In genomic region chr5:127568166-127568565, GRCh38 we compare ENCODE assay signal across 26 cellular contexts. TPM values are rescaled to one million over a fixed set of nuclear protein-coding genes. Genes with fewer than 3 reads are reported as not detected.
DNase-seq lines count a peak whose midpoint lies in the region; ATAC-seq and TF ChIP-seq lines count a peak whose summit lies in the region.
"Had no signal": no experiment of that assay in that cellular context is flagged by ENCODE, and none has a peak within 500 bp of the region (broad histone marks: within the 10 kb centered on the region; RNA-seq: fewer than 3 reads in every experiment).

No MANE protein-coding gene starts in this region.

- TF ChIP-seq CTCF in OCI-LY7 (conservative IDR thresholded peaks at IDR 0.05; ENCODE audit: low read length) (no peak), Peyer's patch (IDR thresholded peaks at IDR 0.05) (no peak)

- peak overlapping the region; percentile 49 to 75 for H3K4me3 Mint-ChIP-seq in activated T-cell treated with anti-CD3 and anti-CD28 coated beads, Interleukin-2, amount 50 U/mL, for 72 hours
- H3K4me3 Mint-ChIP-seq in naive thymus-derived CD4-positive, alpha-beta T cell: peak overlapping the region in 2 of 10 donors; percentile 55 to 65
- H3K4me3 Mint-ChIP-seq: mesothelial cell of epicardium had no signal

- H3K27me3 ChIP-seq in naive thymus-derived CD4-positive, alpha-beta T cell (ENCODE audit: control insufficient read depth in 2 of 2, insufficient read depth in 2 of 2, low read length in 2 of 2): no peaks in the 10 kb centered on the region
- no peaks in the 10 kb centered on the region for H3K27me3 ChIP-seq in Peyer's patch
- H3K27me3 ChIP-seq: stomach, thyroid gland had no signal

- no peaks in the 10 kb centered on the region for H3K9me3 Mint-ChIP-seq in activated T-cell treated with anti-CD3 and anti-CD28 coated beads, Interleukin-2, amount 50 U/mL, for 72 hours
- H3K9me3 Mint-ChIP-seq in naive thymus-derived CD4-positive, alpha-beta T cell: peaks cover 0 to 4% (median 0%) of the 10 kb centered on the region in 11 donors
- H3K9me3 Mint-ChIP-seq: effector memory CD8-positive, alpha-beta T cell; mesothelial cell of epicardium had no signal

- H3K4me2 ChIP-seq in OCI-LY7 (ENCODE audit: low read length): peak overlapping the region; percentile 38; the same call in 1 of the 2 replicates
- H3K4me2 ChIP-seq: A549 had no signal

- H3K4me1 Mint-ChIP-seq in activated T-cell treated with anti-CD3 and anti-CD28 coated beads, Interleukin-2, amount 50 U/mL, for 72 hours (ENCODE audit: low read depth): peaks cover 9% of the 10 kb centered on the region
- peaks cover 0 to 16% (median 0%) of the 10 kb centered on the region in 7 donors for H3K4me1 Mint-ChIP-seq in naive thymus-derived CD4-positive, alpha-beta T cell
- H3K4me1 Mint-ChIP-seq: mesothelial cell of epicardium had no signal

- POLR2A ChIA-PET in OCI-LY7 (lab: Charles Lee): no interaction called here
- POLR2A ChIA-PET in naive thymus-derived CD4-positive, alpha-beta T cell (lab: Charles Lee): no interaction called here

- peaks cover 32% of the 10 kb centered on the region for H3K27me3 Mint-ChIP-seq in activated T-cell treated with anti-CD3 and anti-CD28 coated beads, Interleukin-2, amount 50 U/mL, for 72 hours (ENCODE audit: low read depth)
- H3K27me3 Mint-ChIP-seq in naive thymus-derived CD4-positive, alpha-beta T cell: peaks cover 21 to 47% (median 25%) of the 10 kb centered on the region in 5 donors

- no peak for TF ChIP-seq POLR2A in Peyer's patch (IDR thresholded peaks at IDR 0.05)

- no peaks in the 10 kb centered on the region for H3K36me3 ChIP-seq in OCI-LY7 (ENCODE audit: insufficient read depth, low read length)
- H3K36me3 ChIP-seq in naive thymus-derived CD4-positive, alpha-beta T cell (ENCODE audit: control insufficient read depth in 2 of 3, insufficient read depth in 3 of 3, low read length in 3 of 3): no peaks in the 10 kb centered on the region
- no peaks in the 10 kb centered on the region for H3K36me3 ChIP-seq in Peyer's patch
- H3K36me3 ChIP-seq: HAP-1, stomach, thyroid gland had no signal

- H3K4me3 ChIP-seq in OCI-LY7 (ENCODE audit: low read depth, low read length, poor library complexity, severe bottlenecking) (no peak overlapping the region), Peyer's patch (no peak overlapping the region)
- H3K4me3 ChIP-seq in naive thymus-derived CD4-positive, alpha-beta T cell (ENCODE audit: low read length): no peak overlapping the region
- H3K4me3 ChIP-seq: A549, HAP-1, stomach, thyroid gland had no signal

- no peak for DNase-seq in activated T-cell treated with anti-CD3 and anti-CD28 coated beads, Interleukin-2, amount 50 U/mL, for 72 hours
- no peak for DNase-seq in activated T-cell treated with anti-CD3 and anti-CD28 coated beads, Interleukin-2, amount 50 U/mL, for 1 hour
- no peak for DNase-seq in OCI-LY7 (ENCODE audit: low spot score)
- no peak for DNase-seq in naive thymus-derived CD4-positive, alpha-beta T cell
- no peak for DNase-seq in NCI-H2171 (lab: John Stamatoyannopoulos, UW)
- no peak for DNase-seq in Peyer's patch
- DNase-seq in pons (ENCODE audit: low spot score): no peak
- DNase-seq: activated naive CD4-positive, alpha-beta T cell treated with anti-CD3 and anti-CD28 coated beads, Interleukin-2, amount 50 U/mL, for 16 hours; activated T-cell treated with anti-CD3 and anti-CD28 coated beads, Interleukin-2, amount 50 U/mL, for 48 hours; AML-193; anterior cingulate cortex; cortex of kidney; effector memory CD8-positive, alpha-beta T cell; erythroblast; head of caudate nucleus; naive thymus-derived CD8-positive, alpha-beta T cell; NCI-H1105; NCI-H2029; NCI-H526 treated with DMSO at 0.1 percent for 48 hours; stomach; thyroid gland had no signal

- H3K27ac Mint-ChIP-seq in activated T-cell treated with anti-CD3 and anti-CD28 coated beads, Interleukin-2, amount 50 U/mL, for 72 hours: no peak overlapping the region
- H3K27ac Mint-ChIP-seq in naive thymus-derived CD4-positive, alpha-beta T cell: no peak overlapping the region
- H3K27ac Mint-ChIP-seq: mesothelial cell of epicardium had no signal

- no peak overlapping the region for H2AFZ ChIP-seq in OCI-LY7 (ENCODE audit: low read length)

- ATAC-seq in activated T-cell treated with anti-CD3 and anti-CD28 coated beads, Interleukin-2, amount 50 U/mL, for 72 hours (replicated peaks in 1 of 2): no peak
- ATAC-seq in HG02610 (IDR thresholded peaks at IDR 0.05; ENCODE audit: unreplicated experiment): peak; percentile 17
- ATAC-seq in naive thymus-derived CD4-positive, alpha-beta T cell: peak; percentile 22
- ATAC-seq: A549; effector memory CD8-positive, alpha-beta T cell; HepG2; naive thymus-derived CD8-positive, alpha-beta T cell had no signal

- no TSS peak for BruUV-seq in OCI-LY7 (replicated peaks; lab: Mats Ljungman, UMichigan)

- no peaks in the 10 kb centered on the region for H3K9me2 ChIP-seq in OCI-LY7 (ENCODE audit: insufficient read depth, low read length)

- intact Hi-C loops in OCI-LY7 (cut with micrococcal nuclease; ENCODE audit: unreplicated experiment): loop anchor here (10.0 kb wide), 1 partner anchor 317 kb away; no protein-coding TSS in a partner anchor
- intact Hi-C loops in naive thymus-derived CD4-positive, alpha-beta T cell (cut with micrococcal nuclease): loop anchor here in 1 of 2 donors (10.0 kb wide), 1 partner anchor 1337 kb away; no protein-coding TSS in a partner anchor

- H3K9me3 ChIP-seq in OCI-LY7 (ENCODE audit: low read length) (no peaks in the 10 kb centered on the region), Peyer's patch (no peaks in the 10 kb centered on the region)
- H3K9me3 ChIP-seq in naive thymus-derived CD4-positive, alpha-beta T cell (ENCODE audit: control insufficient read depth in 2 of 3, low read length in 3 of 3): no peaks in the 10 kb centered on the region
- H3K9me3 ChIP-seq: A549, HAP-1, stomach, thyroid gland had no signal

- H3K4me1 ChIP-seq in OCI-LY7 (ENCODE audit: insufficient read depth, low read length, poor library complexity, severe bottlenecking) (no peaks in the 10 kb centered on the region), Peyer's patch (no peaks in the 10 kb centered on the region)
- H3K4me1 ChIP-seq in naive thymus-derived CD4-positive, alpha-beta T cell (ENCODE audit: control insufficient read depth in 2 of 2, insufficient read depth in 2 of 2, low read length in 2 of 2): no peaks in the 10 kb centered on the region
- H3K4me1 ChIP-seq: A549, HAP-1, thyroid gland had no signal

- H3K27ac ChIP-seq in OCI-LY7 (ENCODE audit: low read depth, low read length, poor library complexity, severe bottlenecking) (no peak overlapping the region), Peyer's patch (no peak overlapping the region)
- no peak overlapping the region for H3K27ac ChIP-seq in naive thymus-derived CD4-positive, alpha-beta T cell (ENCODE audit: low read depth, low read length)
- H3K27ac ChIP-seq: A549, stomach, thyroid gland had no signal

- CTCF ChIA-PET in OCI-LY7 (lab: Charles Lee; ENCODE audit: unreplicated experiment): no interaction called here
- CTCF ChIA-PET in naive thymus-derived CD4-positive, alpha-beta T cell (lab: Charles Lee): no interaction called here

- no peaks in the 10 kb centered on the region for H3K79me2 ChIP-seq in OCI-LY7 (ENCODE audit: insufficient read depth, low read depth, low read length)

- no peaks in the 10 kb centered on the region for H3K36me3 Mint-ChIP-seq in activated T-cell treated with anti-CD3 and anti-CD28 coated beads, Interleukin-2, amount 50 U/mL, for 72 hours (ENCODE audit: insufficient read depth in 2 of 2)
- no peaks in the 10 kb centered on the region for H3K36me3 Mint-ChIP-seq in naive thymus-derived CD4-positive, alpha-beta T cell
- H3K36me3 Mint-ChIP-seq: mesothelial cell of epicardium had no signal

- H4K20me1 ChIP-seq in OCI-LY7 (ENCODE audit: insufficient read depth, low read length): no peaks in the 10 kb centered on the region

RNA-seq across cellular contexts. Expression of gene PRRC1, which starts 50.7 kb away (rescaled TPM):
- total RNA-seq in activated T-cell treated with anti-CD3 and anti-CD28 coated beads, Interleukin-2, amount 50 U/mL, for 72 hours: 10 to 100 TPM; 42.9 to 51.0 TPM
- 32.7 and 37.3 TPM in 2 replicates for total RNA-seq in OCI-LY7 (2014; rRNA removed; shearing (Covaris generic))
- total RNA-seq in OCI-LY7 (2022) (46.5 and 52.5 TPM in 2 replicates), Peyer's patch (10 to 100 TPM; 34.1 to 60.9 (median 46.3) TPM)
- 10 to 100 TPM; 34.6 to 56.6 (median 49.4) TPM for total RNA-seq in naive thymus-derived CD4-positive, alpha-beta T cell
- polyA plus RNA-seq in naive thymus-derived CD4-positive, alpha-beta T cell: 10 to 100 TPM; 39.5 to 41.4 TPM

Comparison
In these comparisons a context has a peak if more than half of its experiments do, and no peak if none do; other contexts are left out.
1. ATAC-seq: peak in HG02610 (single experiment) and naive thymus-derived CD4-positive, alpha-beta T cell (single experiment); none in activated T-cell treated with anti-CD3 and anti-CD28 coated beads, Interleukin-2, amount 50 U/mL, for 72 hours (0 of 2).